Comparison of ENCODE assay signal across 14 cellular contexts in the genomic region with DNA sequence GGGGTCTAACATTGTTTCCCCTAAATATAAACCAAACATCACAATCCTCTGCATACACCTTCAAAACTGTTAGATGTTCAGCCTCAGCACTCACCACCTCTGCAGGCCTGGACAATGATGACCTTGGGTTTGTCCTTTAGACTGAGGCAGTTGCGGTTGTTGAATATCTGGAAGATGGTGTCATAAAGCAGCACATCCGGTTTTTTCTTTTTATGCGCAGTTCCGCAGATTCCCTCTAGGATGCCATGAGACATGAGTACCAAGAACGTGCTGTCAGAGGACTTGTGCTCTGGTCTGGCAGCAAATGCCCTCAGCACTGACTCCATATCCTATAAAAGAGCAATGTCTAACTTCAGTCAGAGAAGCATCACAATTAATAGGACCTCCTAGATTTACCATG. TPM values are rescaled to one million over a fixed set of nuclear protein-coding genes. Genes with fewer than 3 reads are reported as not detected.
DNase-seq lines count a peak whose midpoint lies in the region; ATAC-seq and TF ChIP-seq lines count a peak whose summit lies in the region.
"Had no signal": no experiment of that assay in that cellular context is flagged by ENCODE, and none has a peak within 500 bp of the region (broad histone marks: within the 10 kb centered on the region; RNA-seq: fewer than 3 reads in every experiment).

No MANE protein-coding gene starts in this region.

- H3K36me3 ChIP-seq in brain microvascular endothelial cell (replicated peaks) (no peaks in the 10 kb centered on the region), neural progenitor cell (no peaks in the 10 kb centered on the region)

- H3K4me3 Mint-ChIP-seq in neural progenitor cell, result no peak overlapping the region
- H3K4me3 Mint-ChIP-seq: naive B cell; stimulated activated naive B cell treated with anti-CD40 and anti-IgM and Interleukin-4, amounts not matched to agents 10 μg/mL and 1 μg/mL and 100 μg/mL, for 72 hours had no signal

- H3K4me3 ChIP-seq in brain microvascular endothelial cell (ENCODE audit: low read depth, low read length) (no peak overlapping the region), neural progenitor cell (no peak overlapping the region)
- H3K4me3 ChIP-seq: hepatocyte had no signal

- H3K9ac ChIP-seq in neural progenitor cell, result no peak overlapping the region

- peak; percentile 36 for ATAC-seq in HG03159 (IDR thresholded peaks at IDR 0.05; ENCODE audit: unreplicated experiment)
- ATAC-seq in GM18867 (IDR thresholded peaks at IDR 0.05; ENCODE audit: unreplicated experiment), result no peak
- ATAC-seq in GM21526 (IDR thresholded peaks at IDR 0.05; ENCODE audit: low FRiP score, unreplicated experiment), result no peak

- no peaks in the 10 kb centered on the region for H3K27me3 Mint-ChIP-seq in neural progenitor cell (ENCODE audit: insufficient read depth, low read depth)
- H3K27me3 Mint-ChIP-seq: naive B cell; stimulated activated naive B cell treated with anti-CD40 and anti-IgM and Interleukin-4, amounts not matched to agents 10 μg/mL and 1 μg/mL and 100 μg/mL, for 72 hours had no signal

- no peaks in the 10 kb centered on the region for H3K36me3 Mint-ChIP-seq in neural progenitor cell
- H3K36me3 Mint-ChIP-seq: naive B cell; stimulated activated naive B cell treated with anti-CD40 and anti-IgM and Interleukin-4, amounts not matched to agents 10 μg/mL and 1 μg/mL and 100 μg/mL, for 72 hours had no signal

- H3K9me3 Mint-ChIP-seq in neural progenitor cell, result no peaks in the 10 kb centered on the region
- H3K9me3 Mint-ChIP-seq: naive B cell; stimulated activated naive B cell treated with anti-CD40 and anti-IgM and Interleukin-4, amounts not matched to agents 10 μg/mL and 1 μg/mL and 100 μg/mL, for 72 hours had no signal

- H3K4me2 ChIP-seq in neural progenitor cell, result no peak overlapping the region
- H3K4me2 ChIP-seq: hepatocyte had no signal

- no peaks in the 10 kb centered on the region for H3F3A ChIP-seq in neural progenitor cell (ENCODE audit: low read depth)

- H3K27ac ChIP-seq in brain microvascular endothelial cell (no peak overlapping the region), neural progenitor cell (no peak overlapping the region)
- H3K27ac ChIP-seq: hepatocyte had no signal

- H3K27me3 ChIP-seq in brain microvascular endothelial cell (replicated peaks) (no peaks in the 10 kb centered on the region), neural progenitor cell (no peaks in the 10 kb centered on the region)
- H3K27me3 ChIP-seq: hepatocyte had no signal

- no peaks in the 10 kb centered on the region for H3K4me1 ChIP-seq in neural progenitor cell

- no peak overlapping the region for H3K27ac Mint-ChIP-seq in neural progenitor cell
- H3K27ac Mint-ChIP-seq: stimulated activated naive B cell treated with anti-CD40 and anti-IgM and Interleukin-4, amounts not matched to agents 10 μg/mL and 1 μg/mL and 100 μg/mL, for 72 hours had no signal

- TF ChIP-seq CTCF in brain microvascular endothelial cell (IDR thresholded peaks at IDR 0.05; ENCODE audit: low read depth, low read length, missing control alignments) (peak; percentile 26), neural progenitor cell (IDR thresholded peaks at IDR 0.05) (peak; percentile 10)

- no peaks in the 10 kb centered on the region for H3K4me1 Mint-ChIP-seq in neural progenitor cell

- in situ Hi-C loops in brain microvascular endothelial cell (cut with HindIII; ENCODE audit: low pct_ligation_motif_present, low sequenced_read_pairs), result no loop called here

- no peaks in the 10 kb centered on the region for H3K79me2 ChIP-seq in neural progenitor cell (ENCODE audit: low read depth)
- H3K79me2 ChIP-seq: hepatocyte had no signal

- H3K9me3 ChIP-seq in neural progenitor cell (ENCODE audit: low read depth), result no peaks in the 10 kb centered on the region

- no peaks in the 10 kb centered on the region for H4K20me1 ChIP-seq in neural progenitor cell (ENCODE audit: low read depth)

- H2AFZ ChIP-seq in neural progenitor cell (replicated peaks), result no peak overlapping the region
- H2AFZ ChIP-seq: hepatocyte had no signal

- DNase-seq in activated CD4-positive, alpha-beta T cell treated with anti-CD3 and anti-CD28 coated beads for 48 hours, result peak; percentile 24
- no peak for DNase-seq in activated CD4-positive, alpha-beta T cell treated with anti-CD3 and anti-CD28 coated beads for 1 hour
- peak; percentile 9 for DNase-seq in brain microvascular endothelial cell
- DNase-seq in neural progenitor cell (ENCODE audit: low spot score), result peak; percentile 9
- DNase-seq in NCI-H2081 treated with DMSO at 0.1 percent for 48 hours (lab: John Stamatoyannopoulos, UW), result no peak
- DNase-seq: activated gamma-delta T cell, cortex of kidney, NCI-H1092 had no signal

RNA-seq across cellular contexts. Expression of gene CASP5, which starts 22.8 kb away (rescaled TPM):
- not detected in 2 replicates for total RNA-seq in neural progenitor cell (ENCODE audit: low replicate concordance)

RNA-seq across cellular contexts. Expression of gene CASP4, which starts 31.8 kb away (rescaled TPM):
- not detected in 2 replicates for total RNA-seq in neural progenitor cell (ENCODE audit: low replicate concordance)

RNA-seq across cellular contexts. Expression of gene CASP1, which starts 34.8 kb away (rescaled TPM):
- total RNA-seq in neural progenitor cell (ENCODE audit: low replicate concordance), result not detected in 2 replicates

RNA-seq across cellular contexts. Expression of gene CARD16, which starts 45.0 kb away (rescaled TPM):
- not detected in 2 replicates for total RNA-seq in neural progenitor cell (ENCODE audit: low replicate concordance)

Comparison
In these comparisons a context has a peak if more than half of its experiments do, and no peak if none do; other contexts are left out.
1. DNase-seq: peak in activated CD4-positive, alpha-beta T cell treated with anti-CD3 and anti-CD28 coated beads for 48 hours (single experiment), brain microvascular endothelial cell (single experiment) and neural progenitor cell (single experiment); none in activated CD4-positive, alpha-beta T cell treated with anti-CD3 and anti-CD28 coated beads for 1 hour (single experiment) and NCI-H2081 treated with DMSO at 0.1 percent for 48 hours (single experiment).